In the genomic region with DNA sequence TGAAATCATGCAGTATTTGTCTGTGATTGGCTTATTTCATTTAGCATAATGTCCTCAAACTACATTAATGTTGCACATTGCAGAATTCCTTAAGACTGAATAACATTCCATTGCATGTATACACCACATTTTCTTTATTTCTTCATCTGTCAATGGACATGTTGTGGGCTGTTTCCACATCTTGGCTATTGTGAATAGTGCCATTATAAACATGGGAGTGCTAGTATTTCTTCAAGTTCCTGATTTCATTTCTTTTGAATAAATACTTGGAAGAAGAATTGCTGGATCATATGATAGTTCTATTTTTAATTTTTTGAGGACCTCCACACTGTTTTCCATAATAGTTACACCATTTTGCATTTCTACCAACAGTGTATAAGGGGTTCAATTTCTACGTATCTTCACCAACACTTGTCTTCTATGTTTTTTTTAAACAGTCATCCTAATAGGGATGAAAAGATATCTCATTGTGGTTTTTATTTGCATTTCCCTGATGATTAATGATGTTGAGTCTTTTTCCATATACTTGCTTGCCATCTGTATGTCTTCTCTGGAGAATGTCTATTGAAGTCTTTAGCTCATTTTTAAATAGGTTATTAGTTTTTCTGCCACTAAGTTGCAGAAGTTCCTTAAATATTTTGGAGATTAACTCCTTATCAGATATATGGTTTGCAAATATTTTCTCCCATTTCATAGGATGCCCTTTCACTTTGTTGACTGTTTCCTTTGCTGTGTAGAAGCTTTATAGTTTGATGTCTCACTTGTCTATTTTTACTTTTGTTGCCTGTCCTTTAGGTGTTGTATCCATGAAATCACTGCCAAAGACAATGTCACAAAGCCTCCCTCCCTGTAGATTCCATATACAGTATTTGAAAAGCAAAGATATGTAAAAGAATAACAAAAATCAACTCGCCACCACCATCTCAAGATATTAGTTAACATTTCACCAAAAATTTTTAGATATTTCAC, we compare ENCODE assay signal across 1 cellular context.
TF ChIP-seq lines count a peak whose summit lies in the region.

No MANE protein-coding gene starts in this region.

TF ChIP-seq in IMR-90, 13 proteins besides CTCF, POLR2A, EP300 and RAD21:
- no peak for TF ChIP-seq RCOR1 (IDR thresholded peaks at IDR 0.05; ENCODE audit: insufficient replicate concordance, low read length)
- peak; percentile 65 for TF ChIP-seq CEBPB (IDR thresholded peaks at IDR 0.05; ENCODE audit: low read depth, low read length)
- TF ChIP-seq MAZ (IDR thresholded peaks at IDR 0.05; ENCODE audit: borderline replicate concordance, low read depth, low read length): no peak
TF ChIP-seq in IMR-90: peak in this region for 1.
